Comparison of ENCODE assay signal across 1 cellular context in genomic region chr2:176911-177310, GRCh38.
TF ChIP-seq lines count a peak whose summit lies in the region.

No MANE protein-coding gene starts in this region.

TF ChIP-seq in SK-N-SH treated with all-trans-retinoic acid at 6 μM for 48 hours, 23 proteins besides CTCF, POLR2A, EP300 and RAD21 (continued from another document):
- TF ChIP-seq CREB5 (CRISPR knock-in tag; IDR thresholded peaks at IDR 0.05; ENCODE audit: low read depth) (no peak), OSR1 (CRISPR knock-in tag; IDR thresholded peaks at IDR 0.05) (no peak), ZNF565 (CRISPR knock-in tag; conservative IDR thresholded peaks at IDR 0.05; ENCODE audit: low read depth) (no peak)
